In genomic region chr5:137888875-137889759, GRCh38 we compare ENCODE assay signal across 1 cellular context.
TF ChIP-seq lines count a peak whose summit lies in the region.

PKD2L2 (plus strand) TSS chr5:137889457; CDS start chr5:137889492, 35 bp downstream.

TF ChIP-seq in K562, 482 proteins besides CTCF, POLR2A, EP300 and RAD21 (continued from another document and continues in another):
- TF ChIP-seq, protein P1, sequence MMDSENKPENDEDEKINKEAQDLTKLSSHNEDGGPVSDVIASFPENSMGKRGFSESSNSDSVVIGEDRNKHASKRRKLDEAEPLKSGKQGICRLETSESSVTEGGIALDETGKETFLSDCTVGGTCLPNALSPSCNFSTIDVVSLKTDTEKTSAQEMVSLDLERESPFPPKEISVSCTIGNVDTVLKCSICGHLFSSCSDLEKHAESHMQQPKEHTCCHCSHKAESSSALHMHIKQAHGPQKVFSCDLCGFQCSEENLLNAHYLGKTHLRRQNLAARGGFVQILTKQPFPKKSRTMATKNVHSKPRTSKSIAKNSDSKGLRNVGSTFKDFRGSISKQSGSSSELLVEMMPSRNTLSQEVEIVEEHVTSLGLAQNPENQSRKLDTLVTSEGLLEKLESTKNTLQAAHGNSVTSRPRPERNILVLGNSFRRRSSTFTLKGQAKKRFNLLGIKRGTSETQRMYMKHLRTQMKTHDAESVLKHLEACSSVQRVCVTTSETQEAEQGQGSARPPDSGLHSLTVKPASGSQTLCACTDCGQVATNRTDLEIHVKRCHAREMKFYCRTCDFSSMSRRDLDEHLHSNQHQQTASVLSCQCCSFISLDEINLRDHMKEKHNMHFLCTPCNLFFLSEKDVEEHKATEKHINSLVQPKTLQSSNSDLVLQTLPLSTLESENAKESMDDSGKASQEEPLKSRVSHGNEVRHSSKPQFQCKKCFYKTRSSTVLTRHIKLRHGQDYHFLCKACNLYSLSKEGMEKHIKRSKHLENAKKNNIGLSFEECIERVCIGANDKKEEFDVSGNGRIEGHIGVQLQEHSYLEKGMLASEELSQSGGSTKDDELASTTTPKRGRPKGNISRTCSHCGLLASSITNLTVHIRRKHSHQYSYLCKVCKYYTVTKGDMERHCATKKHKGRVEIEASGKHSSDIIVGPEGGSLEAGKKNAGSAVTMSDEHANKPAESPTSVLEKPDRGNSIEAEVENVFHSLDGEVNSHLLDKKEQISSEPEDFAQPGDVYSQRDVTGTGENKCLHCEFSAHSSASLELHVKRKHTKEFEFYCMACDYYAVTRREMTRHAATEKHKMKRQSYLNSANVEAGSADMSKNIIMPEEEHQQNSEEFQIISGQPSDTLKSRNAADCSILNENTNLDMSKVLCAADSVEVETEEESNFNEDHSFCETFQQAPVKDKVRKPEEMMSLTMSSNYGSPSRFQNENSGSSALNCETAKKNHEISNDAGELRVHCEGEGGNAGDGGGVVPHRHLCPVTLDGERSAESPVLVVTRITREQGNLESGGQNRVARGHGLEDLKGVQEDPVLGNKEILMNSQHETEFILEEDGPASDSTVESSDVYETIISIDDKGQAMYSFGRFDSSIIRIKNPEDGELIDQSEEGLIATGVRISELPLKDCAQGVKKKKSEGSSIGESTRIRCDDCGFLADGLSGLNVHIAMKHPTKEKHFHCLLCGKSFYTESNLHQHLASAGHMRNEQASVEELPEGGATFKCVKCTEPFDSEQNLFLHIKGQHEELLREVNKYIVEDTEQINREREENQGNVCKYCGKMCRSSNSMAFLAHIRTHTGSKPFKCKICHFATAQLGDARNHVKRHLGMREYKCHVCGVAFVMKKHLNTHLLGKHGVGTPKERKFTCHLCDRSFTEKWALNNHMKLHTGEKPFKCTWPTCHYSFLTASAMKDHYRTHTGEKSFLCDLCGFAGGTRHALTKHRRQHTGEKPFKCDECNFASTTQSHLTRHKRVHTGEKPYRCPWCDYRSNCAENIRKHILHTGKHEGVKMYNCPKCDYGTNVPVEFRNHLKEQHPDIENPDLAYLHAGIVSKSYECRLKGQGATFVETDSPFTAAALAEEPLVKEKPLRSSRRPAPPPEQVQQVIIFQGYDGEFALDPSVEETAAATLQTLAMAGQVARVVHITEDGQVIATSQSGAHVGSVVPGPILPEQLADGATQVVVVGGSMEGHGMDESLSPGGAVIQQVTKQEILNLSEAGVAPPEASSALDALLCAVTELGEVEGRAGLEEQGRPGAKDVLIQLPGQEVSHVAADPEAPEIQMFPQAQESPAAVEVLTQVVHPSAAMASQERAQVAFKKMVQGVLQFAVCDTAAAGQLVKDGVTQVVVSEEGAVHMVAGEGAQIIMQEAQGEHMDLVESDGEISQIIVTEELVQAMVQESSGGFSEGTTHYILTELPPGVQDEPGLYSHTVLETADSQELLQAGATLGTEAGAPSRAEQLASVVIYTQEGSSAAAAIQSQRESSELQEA (IDR thresholded peaks at IDR 0.05; ENCODE audit: low read depth) = no peak
- TF ChIP-seq SMAD4 (CRISPR knock-in tag; conservative IDR thresholded peaks at IDR 0.05) (no peak), GABPB2 (CRISPR knock-in tag; conservative IDR thresholded peaks at IDR 0.05) (no peak), LARP7 (IDR thresholded peaks at IDR 0.05) (no peak), ZFP30 (CRISPR knock-in tag; IDR thresholded peaks at IDR 0.05; ENCODE audit: borderline replicate concordance) (no peak), ZNF644 (tag; IDR thresholded peaks at IDR 0.05; ENCODE audit: low read depth) (peak; percentile 75; the same call in 1 of the 2 replicates), CBFA2T3 (IDR thresholded peaks at IDR 0.05) (no peak), SIRT6 (IDR thresholded peaks at IDR 0.05; ENCODE audit: low read depth, low read length) (no peak), CTBP1 (IDR thresholded peaks at IDR 0.05; ENCODE audit: borderline replicate concordance) (peak; percentile 83), HNRNPLL (IDR thresholded peaks at IDR 0.05; ENCODE audit: low read depth, low read length, poor library complexity, severe bottlenecking) (peak; percentile 80), CREBBP (IDR thresholded peaks at IDR 0.05; ENCODE audit: low read depth, low read length) (no peak), MYNN (IDR thresholded peaks at IDR 0.05) (no peak), MYNN (CRISPR knock-in tag; IDR thresholded peaks at IDR 0.05) (no peak), CEBPZ (IDR thresholded peaks at IDR 0.05; ENCODE audit: borderline replicate concordance, low read depth, low read length) (no peak), ZNF263 (CRISPR knock-in tag; IDR thresholded peaks at IDR 0.05; ENCODE audit: borderline replicate concordance) (no peak), CCNT2 (IDR thresholded peaks at IDR 0.05; ENCODE audit: borderline replicate concordance, extremely low read depth, insufficient read length, low read depth, low read length) (peak; percentile 94), ZNF431 (CRISPR knock-in tag; IDR thresholded peaks at IDR 0.05) (no peak), RBM39 (optimal IDR thresholded peaks at IDR 0.05; ENCODE audit: low read depth, low read length) (no peak), GATAD2A (IDR thresholded peaks at IDR 0.05) (no peak; the same call in 1 of the 2 replicates)
- TF ChIP-seq, protein P2, sequence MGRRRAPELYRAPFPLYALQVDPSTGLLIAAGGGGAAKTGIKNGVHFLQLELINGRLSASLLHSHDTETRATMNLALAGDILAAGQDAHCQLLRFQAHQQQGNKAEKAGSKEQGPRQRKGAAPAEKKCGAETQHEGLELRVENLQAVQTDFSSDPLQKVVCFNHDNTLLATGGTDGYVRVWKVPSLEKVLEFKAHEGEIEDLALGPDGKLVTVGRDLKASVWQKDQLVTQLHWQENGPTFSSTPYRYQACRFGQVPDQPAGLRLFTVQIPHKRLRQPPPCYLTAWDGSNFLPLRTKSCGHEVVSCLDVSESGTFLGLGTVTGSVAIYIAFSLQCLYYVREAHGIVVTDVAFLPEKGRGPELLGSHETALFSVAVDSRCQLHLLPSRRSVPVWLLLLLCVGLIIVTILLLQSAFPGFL (CRISPR knock-in tag; IDR thresholded peaks at IDR 0.05) = no peak
- TF ChIP-seq, protein P3, sequence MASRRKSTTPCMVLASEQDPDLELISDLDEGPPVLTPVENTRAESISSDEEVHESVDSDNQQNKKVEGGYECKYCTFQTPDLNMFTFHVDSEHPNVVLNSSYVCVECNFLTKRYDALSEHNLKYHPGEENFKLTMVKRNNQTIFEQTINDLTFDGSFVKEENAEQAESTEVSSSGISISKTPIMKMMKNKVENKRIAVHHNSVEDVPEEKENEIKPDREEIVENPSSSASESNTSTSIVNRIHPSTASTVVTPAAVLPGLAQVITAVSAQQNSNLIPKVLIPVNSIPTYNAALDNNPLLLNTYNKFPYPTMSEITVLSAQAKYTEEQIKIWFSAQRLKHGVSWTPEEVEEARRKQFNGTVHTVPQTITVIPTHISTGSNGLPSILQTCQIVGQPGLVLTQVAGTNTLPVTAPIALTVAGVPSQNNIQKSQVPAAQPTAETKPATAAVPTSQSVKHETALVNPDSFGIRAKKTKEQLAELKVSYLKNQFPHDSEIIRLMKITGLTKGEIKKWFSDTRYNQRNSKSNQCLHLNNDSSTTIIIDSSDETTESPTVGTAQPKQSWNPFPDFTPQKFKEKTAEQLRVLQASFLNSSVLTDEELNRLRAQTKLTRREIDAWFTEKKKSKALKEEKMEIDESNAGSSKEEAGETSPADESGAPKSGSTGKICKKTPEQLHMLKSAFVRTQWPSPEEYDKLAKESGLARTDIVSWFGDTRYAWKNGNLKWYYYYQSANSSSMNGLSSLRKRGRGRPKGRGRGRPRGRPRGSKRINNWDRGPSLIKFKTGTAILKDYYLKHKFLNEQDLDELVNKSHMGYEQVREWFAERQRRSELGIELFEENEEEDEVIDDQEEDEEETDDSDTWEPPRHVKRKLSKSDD (conservative IDR thresholded peaks at IDR 0.05; ENCODE audit: low read length) = no peak
- TF ChIP-seq, protein P4, sequence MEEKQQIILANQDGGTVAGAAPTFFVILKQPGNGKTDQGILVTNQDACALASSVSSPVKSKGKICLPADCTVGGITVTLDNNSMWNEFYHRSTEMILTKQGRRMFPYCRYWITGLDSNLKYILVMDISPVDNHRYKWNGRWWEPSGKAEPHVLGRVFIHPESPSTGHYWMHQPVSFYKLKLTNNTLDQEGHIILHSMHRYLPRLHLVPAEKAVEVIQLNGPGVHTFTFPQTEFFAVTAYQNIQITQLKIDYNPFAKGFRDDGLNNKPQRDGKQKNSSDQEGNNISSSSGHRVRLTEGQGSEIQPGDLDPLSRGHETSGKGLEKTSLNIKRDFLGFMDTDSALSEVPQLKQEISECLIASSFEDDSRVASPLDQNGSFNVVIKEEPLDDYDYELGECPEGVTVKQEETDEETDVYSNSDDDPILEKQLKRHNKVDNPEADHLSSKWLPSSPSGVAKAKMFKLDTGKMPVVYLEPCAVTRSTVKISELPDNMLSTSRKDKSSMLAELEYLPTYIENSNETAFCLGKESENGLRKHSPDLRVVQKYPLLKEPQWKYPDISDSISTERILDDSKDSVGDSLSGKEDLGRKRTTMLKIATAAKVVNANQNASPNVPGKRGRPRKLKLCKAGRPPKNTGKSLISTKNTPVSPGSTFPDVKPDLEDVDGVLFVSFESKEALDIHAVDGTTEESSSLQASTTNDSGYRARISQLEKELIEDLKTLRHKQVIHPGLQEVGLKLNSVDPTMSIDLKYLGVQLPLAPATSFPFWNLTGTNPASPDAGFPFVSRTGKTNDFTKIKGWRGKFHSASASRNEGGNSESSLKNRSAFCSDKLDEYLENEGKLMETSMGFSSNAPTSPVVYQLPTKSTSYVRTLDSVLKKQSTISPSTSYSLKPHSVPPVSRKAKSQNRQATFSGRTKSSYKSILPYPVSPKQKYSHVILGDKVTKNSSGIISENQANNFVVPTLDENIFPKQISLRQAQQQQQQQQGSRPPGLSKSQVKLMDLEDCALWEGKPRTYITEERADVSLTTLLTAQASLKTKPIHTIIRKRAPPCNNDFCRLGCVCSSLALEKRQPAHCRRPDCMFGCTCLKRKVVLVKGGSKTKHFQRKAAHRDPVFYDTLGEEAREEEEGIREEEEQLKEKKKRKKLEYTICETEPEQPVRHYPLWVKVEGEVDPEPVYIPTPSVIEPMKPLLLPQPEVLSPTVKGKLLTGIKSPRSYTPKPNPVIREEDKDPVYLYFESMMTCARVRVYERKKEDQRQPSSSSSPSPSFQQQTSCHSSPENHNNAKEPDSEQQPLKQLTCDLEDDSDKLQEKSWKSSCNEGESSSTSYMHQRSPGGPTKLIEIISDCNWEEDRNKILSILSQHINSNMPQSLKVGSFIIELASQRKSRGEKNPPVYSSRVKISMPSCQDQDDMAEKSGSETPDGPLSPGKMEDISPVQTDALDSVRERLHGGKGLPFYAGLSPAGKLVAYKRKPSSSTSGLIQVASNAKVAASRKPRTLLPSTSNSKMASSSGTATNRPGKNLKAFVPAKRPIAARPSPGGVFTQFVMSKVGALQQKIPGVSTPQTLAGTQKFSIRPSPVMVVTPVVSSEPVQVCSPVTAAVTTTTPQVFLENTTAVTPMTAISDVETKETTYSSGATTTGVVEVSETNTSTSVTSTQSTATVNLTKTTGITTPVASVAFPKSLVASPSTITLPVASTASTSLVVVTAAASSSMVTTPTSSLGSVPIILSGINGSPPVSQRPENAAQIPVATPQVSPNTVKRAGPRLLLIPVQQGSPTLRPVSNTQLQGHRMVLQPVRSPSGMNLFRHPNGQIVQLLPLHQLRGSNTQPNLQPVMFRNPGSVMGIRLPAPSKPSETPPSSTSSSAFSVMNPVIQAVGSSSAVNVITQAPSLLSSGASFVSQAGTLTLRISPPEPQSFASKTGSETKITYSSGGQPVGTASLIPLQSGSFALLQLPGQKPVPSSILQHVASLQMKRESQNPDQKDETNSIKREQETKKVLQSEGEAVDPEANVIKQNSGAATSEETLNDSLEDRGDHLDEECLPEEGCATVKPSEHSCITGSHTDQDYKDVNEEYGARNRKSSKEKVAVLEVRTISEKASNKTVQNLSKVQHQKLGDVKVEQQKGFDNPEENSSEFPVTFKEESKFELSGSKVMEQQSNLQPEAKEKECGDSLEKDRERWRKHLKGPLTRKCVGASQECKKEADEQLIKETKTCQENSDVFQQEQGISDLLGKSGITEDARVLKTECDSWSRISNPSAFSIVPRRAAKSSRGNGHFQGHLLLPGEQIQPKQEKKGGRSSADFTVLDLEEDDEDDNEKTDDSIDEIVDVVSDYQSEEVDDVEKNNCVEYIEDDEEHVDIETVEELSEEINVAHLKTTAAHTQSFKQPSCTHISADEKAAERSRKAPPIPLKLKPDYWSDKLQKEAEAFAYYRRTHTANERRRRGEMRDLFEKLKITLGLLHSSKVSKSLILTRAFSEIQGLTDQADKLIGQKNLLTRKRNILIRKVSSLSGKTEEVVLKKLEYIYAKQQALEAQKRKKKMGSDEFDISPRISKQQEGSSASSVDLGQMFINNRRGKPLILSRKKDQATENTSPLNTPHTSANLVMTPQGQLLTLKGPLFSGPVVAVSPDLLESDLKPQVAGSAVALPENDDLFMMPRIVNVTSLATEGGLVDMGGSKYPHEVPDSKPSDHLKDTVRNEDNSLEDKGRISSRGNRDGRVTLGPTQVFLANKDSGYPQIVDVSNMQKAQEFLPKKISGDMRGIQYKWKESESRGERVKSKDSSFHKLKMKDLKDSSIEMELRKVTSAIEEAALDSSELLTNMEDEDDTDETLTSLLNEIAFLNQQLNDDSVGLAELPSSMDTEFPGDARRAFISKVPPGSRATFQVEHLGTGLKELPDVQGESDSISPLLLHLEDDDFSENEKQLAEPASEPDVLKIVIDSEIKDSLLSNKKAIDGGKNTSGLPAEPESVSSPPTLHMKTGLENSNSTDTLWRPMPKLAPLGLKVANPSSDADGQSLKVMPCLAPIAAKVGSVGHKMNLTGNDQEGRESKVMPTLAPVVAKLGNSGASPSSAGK (IDR thresholded peaks at IDR 0.05) = peak; percentile 39
- TF ChIP-seq, protein P5, sequence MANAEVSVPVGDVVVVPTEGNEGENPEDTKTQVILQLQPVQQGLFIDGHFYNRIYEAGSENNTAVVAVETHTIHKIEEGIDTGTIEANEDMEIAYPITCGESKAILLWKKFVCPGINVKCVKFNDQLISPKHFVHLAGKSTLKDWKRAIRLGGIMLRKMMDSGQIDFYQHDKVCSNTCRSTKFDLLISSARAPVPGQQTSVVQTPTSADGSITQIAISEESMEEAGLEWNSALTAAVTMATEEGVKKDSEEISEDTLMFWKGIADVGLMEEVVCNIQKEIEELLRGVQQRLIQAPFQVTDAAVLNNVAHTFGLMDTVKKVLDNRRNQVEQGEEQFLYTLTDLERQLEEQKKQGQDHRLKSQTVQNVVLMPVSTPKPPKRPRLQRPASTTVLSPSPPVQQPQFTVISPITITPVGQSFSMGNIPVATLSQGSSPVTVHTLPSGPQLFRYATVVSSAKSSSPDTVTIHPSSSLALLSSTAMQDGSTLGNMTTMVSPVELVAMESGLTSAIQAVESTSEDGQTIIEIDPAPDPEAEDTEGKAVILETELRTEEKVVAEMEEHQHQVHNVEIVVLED (CRISPR knock-in tag; IDR thresholded peaks at IDR 0.05) = peak; percentile 80
